Comparison of ENCODE assay signal across 8 cellular contexts in genomic region chrX:124388562-124388961, GRCh38. TPM values are rescaled to one million over a fixed set of nuclear protein-coding genes. Genes with fewer than 3 reads are reported as not detected.
A peak's percentile ranks its signal among the peaks of the same experiment; 100 is the strongest.
DNase-seq lines count a peak whose midpoint lies in the region; ATAC-seq, FAIRE-seq and TF ChIP-seq lines count a peak whose summit lies in the region.

No MANE protein-coding gene starts in this region.

- POLR2A ChIA-PET in T-cell (lab: Charles Lee) = no interaction called here

- CTCF ChIA-PET in T-cell (lab: Charles Lee) = interaction anchor here (1.0 to 1.3 kb wide), 2 partner anchors 10 to 170 kb away, joined by 3 read pairs; no protein-coding TSS in a partner anchor

- FAIRE-seq in H54 (lab: Jason Lieb, UNC) = no peak

- no peak overlapping the region for H3K27ac Mint-ChIP-seq in T-cell

- DNase-seq in ELR (ENCODE audit: low read depth) = peak; percentile 39
- peak; percentile 9 for DNase-seq in H54 (ENCODE audit: insufficient read length, low spot score)
- peak; percentile 74 for DNase-seq in NCI-H1092 treated with DMSO at 0.1 percent for 48 hours (lab: John Stamatoyannopoulos, UW)
- peak; percentile 3 to 60 (median 38) for DNase-seq in T-cell
- DNase-seq in amniotic epithelial cell (ENCODE audit: low read depth) = peak; percentile 19
- peak; percentile 25 for DNase-seq in hepatic stellate cell (ENCODE audit: low spot score)
- DNase-seq in stimulated activated CD4-positive, alpha-beta T cell treated with anti-CD3 and anti-CD28 coated beads, Interleukin-12 subunit alpha, Interleukin-12 subunit beta, amount 100 ng/mL, for 24 hours (ENCODE audit: low read depth in 2 of 2) = peak; percentile 9 to 32
- no peak for DNase-seq in HuH-7.5 (ENCODE audit: low spot score)

- TF ChIP-seq POLR2A in H54 (IDR thresholded peaks at IDR 0.05; ENCODE audit: low read depth, low read length) = no peak

- H3K4me3 Mint-ChIP-seq in T-cell = no peak overlapping the region

- peaks cover 15% of the 10 kb centered on the region for H3K36me3 Mint-ChIP-seq in T-cell

- H3K4me1 Mint-ChIP-seq in T-cell = peaks cover 6 to 21% (median 16%) of the 10 kb centered on the region in 3 donors

- H3K27me3 Mint-ChIP-seq in T-cell = peaks cover 0 to 11% of the 10 kb centered on the region in 2 donors

- peak; percentile 45 to 68 (median 57) for ATAC-seq in T-cell (replicated peaks in 1 of 4)

- no peaks in the 10 kb centered on the region for H3K9me3 Mint-ChIP-seq in T-cell

RNA-seq across cellular contexts. Expression of gene SH2D1A, which starts 42.2 kb away (rescaled TPM):
- 10 to 100 TPM; 32.1 to 43.8 (median 39.0) TPM for total RNA-seq in T-cell

RNA-seq across cellular contexts. Expression of gene TEX13D, which starts 56.1 kb away (rescaled TPM):
- total RNA-seq in T-cell = not detected
